ENCODE assay signal across 1 cellular context in genomic region chr15:44144992-44145391, GRCh38.
TF ChIP-seq lines count a peak whose summit lies in the region.

No MANE protein-coding gene starts in this region.

TF ChIP-seq in SK-N-SH treated with all-trans-retinoic acid at 6 μM for 48 hours, 23 proteins besides CTCF, POLR2A, EP300 and RAD21 (continued from another document):
- no peak for TF ChIP-seq ISL1 (CRISPR knock-in tag; IDR thresholded peaks at IDR 0.05)
